ENCODE assay signal across 8 cellular contexts in genomic region chr17:17206149-17206912, GRCh38. TPM values are rescaled to one million over a fixed set of nuclear protein-coding genes. Genes with fewer than 3 reads are reported as not detected.
DNase-seq lines count a peak whose midpoint lies in the region; ATAC-seq and TF ChIP-seq lines count a peak whose summit lies in the region.

Gene PLD6, minus strand, starts transcription at chr17:17206333. Its CDS starts 47 bp downstream, at chr17:17206286.

- no peak within 1 kb of the TSS for H2BK120ac ChIP-seq in mesendoderm (ENCODE audit: low read depth, low read length)

- H3K27ac ChIP-seq in liver (ENCODE audit: low read depth in 1 of 2, low read length in 2 of 2) (peak within 1 kb of the TSS; percentile 81 to 93), mesendoderm (ENCODE audit: low read depth, low read length) (no peak within 1 kb of the TSS)

- no peaks in the 10 kb centered on the region for H3K79me2 ChIP-seq in mesendoderm (ENCODE audit: control insufficient read depth, insufficient read depth, low read length)

- no peak within 1 kb of the TSS for H4K5ac ChIP-seq in mesendoderm (ENCODE audit: low read length)

- no peak for TF ChIP-seq CTCF in GM12875 (IDR thresholded peaks at IDR 0.05; ENCODE audit: borderline replicate concordance, insufficient read depth, low read depth, low read length)
- no peak for TF ChIP-seq CTCF in WI38 (IDR thresholded peaks at IDR 0.05; ENCODE audit: low read depth, low read length)
- TF ChIP-seq CTCF in liver (IDR thresholded peaks at IDR 0.05; ENCODE audit: low read depth, low read length, missing input control) = no peak

- H3K27me3 ChIP-seq in liver (ENCODE audit: control insufficient read depth in 4 of 4, insufficient read depth in 4 of 4, low read length in 3 of 4) (no peaks in the 10 kb centered on the region), mesendoderm (ENCODE audit: insufficient read depth, low read length, poor library complexity) (no peaks in the 10 kb centered on the region)

- in situ Hi-C loops in T47D (cut with HindIII; ENCODE audit: low pct_unique_long_range_greater_than_20kb, low sequenced_read_pairs) = no loop called here

- H3K56ac ChIP-seq in mesendoderm (ENCODE audit: low read length) = no peak within 1 kb of the TSS

- peak within 1 kb of the TSS in 1 of 2 donors; percentile 54 for H3K9ac ChIP-seq in liver (ENCODE audit: low read depth in 1 of 2, low read length in 2 of 2)
- no peak within 1 kb of the TSS for H3K9ac ChIP-seq in mesendoderm (ENCODE audit: low read length)

- DNase-seq in NCI-H2227 treated with DMSO at 0.1 percent for 48 hours (lab: John Stamatoyannopoulos, UW) = peak; percentile 67
- DNase-seq in T47D (ENCODE audit: low read depth in 1 of 2, low spot score in 1 of 2) = peak; percentile 53 to 88
- DNase-seq in stimulated activated CD8-positive, alpha-beta memory T cell treated with anti-CD3 and anti-CD28 coated beads, Interleukin-15, amount 100 ng/mL, for 1 hour (ENCODE audit: low read depth) = peak; percentile 70
- no peak for DNase-seq in mesendoderm

- H3K23ac ChIP-seq in mesendoderm (ENCODE audit: low read length) = no peak within 1 kb of the TSS

- H3K79me1 ChIP-seq in mesendoderm (ENCODE audit: low read length) = no peaks in the 10 kb centered on the region

- no peak within 1 kb of the TSS for H3K4me2 ChIP-seq in mesendoderm (ENCODE audit: low read length)

- H3K36me3 ChIP-seq in liver (ENCODE audit: control insufficient read depth in 4 of 4, insufficient read depth in 3 of 4, low read depth in 1 of 4, low read length in 3 of 4) (peaks cover 1 to 10% (median 7%) of the 10 kb centered on the region in 4 donors), mesendoderm (ENCODE audit: control insufficient read depth, insufficient read depth, low read length) (no peaks in the 10 kb centered on the region)

- TF ChIP-seq RAD21 in liver (IDR thresholded peaks at IDR 0.05) = no peak

- no peaks in the 10 kb centered on the region for H3K9me3 ChIP-seq in liver (ENCODE audit: control insufficient read depth in 4 of 4, low read length in 3 of 4)

- H3K4ac ChIP-seq in mesendoderm (ENCODE audit: low read depth, low read length) = no peak within 1 kb of the TSS

- 12% methylated on average over 77 of the region's 77 CpGs for WGBS in liver
- no CpG with 5 or more reads among the region's 77 CpGs for WGBS in mesendoderm (ENCODE audit: extremely low coverage, insufficient coverage, low lambda C conversion rate)

- H2BK5ac ChIP-seq in mesendoderm (ENCODE audit: low read length) = no peak within 1 kb of the TSS

- H3K4me1 ChIP-seq in liver (ENCODE audit: control insufficient read depth in 4 of 4, insufficient read depth in 4 of 4, low read length in 3 of 4) = peaks cover 9 to 28% (median 21%) of the 10 kb centered on the region in 4 donors
- no peaks in the 10 kb centered on the region for H3K4me1 ChIP-seq in mesendoderm (ENCODE audit: control insufficient read depth, low read depth, low read length)

- H4K8ac ChIP-seq in mesendoderm (ENCODE audit: low read depth, low read length) = no peak within 1 kb of the TSS

- H3K4me3 ChIP-seq in GM12875 (ENCODE audit: low read depth, low read length) (peak within 1 kb of the TSS; percentile 81), WI38 (ENCODE audit: low read depth, low read length) (peak within 1 kb of the TSS; percentile 59), liver (ENCODE audit: low read depth in 1 of 3, low read length in 3 of 3) (peak within 1 kb of the TSS; percentile 52 to 64 (median 59)), mesendoderm (ENCODE audit: low read length) (no peak within 1 kb of the TSS)

- ATAC-seq in HG02870 (IDR thresholded peaks at IDR 0.05; ENCODE audit: unreplicated experiment) = peak; percentile 53

- H3K18ac ChIP-seq in mesendoderm (ENCODE audit: low read length) = no peak within 1 kb of the TSS

- no peak within 1 kb of the TSS for H2BK15ac ChIP-seq in mesendoderm (replicated peaks; ENCODE audit: low read depth)

- H2AK5ac ChIP-seq in mesendoderm (ENCODE audit: low read length) = no peak within 1 kb of the TSS

TF ChIP-seq in liver, 16 proteins besides CTCF, POLR2A, EP300 and RAD21:
- TF ChIP-seq, protein P1, sequence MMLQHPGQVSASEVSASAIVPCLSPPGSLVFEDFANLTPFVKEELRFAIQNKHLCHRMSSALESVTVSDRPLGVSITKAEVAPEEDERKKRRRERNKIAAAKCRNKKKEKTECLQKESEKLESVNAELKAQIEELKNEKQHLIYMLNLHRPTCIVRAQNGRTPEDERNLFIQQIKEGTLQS (IDR thresholded peaks at IDR 0.05) = no peak
- TF ChIP-seq, protein P2, sequence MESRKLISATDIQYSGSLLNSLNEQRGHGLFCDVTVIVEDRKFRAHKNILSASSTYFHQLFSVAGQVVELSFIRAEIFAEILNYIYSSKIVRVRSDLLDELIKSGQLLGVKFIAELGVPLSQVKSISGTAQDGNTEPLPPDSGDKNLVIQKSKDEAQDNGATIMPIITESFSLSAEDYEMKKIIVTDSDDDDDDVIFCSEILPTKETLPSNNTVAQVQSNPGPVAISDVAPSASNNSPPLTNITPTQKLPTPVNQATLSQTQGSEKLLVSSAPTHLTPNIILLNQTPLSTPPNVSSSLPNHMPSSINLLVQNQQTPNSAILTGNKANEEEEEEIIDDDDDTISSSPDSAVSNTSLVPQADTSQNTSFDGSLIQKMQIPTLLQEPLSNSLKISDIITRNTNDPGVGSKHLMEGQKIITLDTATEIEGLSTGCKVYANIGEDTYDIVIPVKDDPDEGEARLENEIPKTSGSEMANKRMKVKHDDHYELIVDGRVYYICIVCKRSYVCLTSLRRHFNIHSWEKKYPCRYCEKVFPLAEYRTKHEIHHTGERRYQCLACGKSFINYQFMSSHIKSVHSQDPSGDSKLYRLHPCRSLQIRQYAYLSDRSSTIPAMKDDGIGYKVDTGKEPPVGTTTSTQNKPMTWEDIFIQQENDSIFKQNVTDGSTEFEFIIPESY (IDR thresholded peaks at IDR 0.05) = no peak
- no peak for TF ChIP-seq EGR1 (IDR thresholded peaks at IDR 0.05; ENCODE audit: low read depth in 2 of 2)
- no peak for TF ChIP-seq NR2F2 (IDR thresholded peaks at IDR 0.05)
- TF ChIP-seq RXRA (IDR thresholded peaks at IDR 0.05) = peak in 1 of 2 donors; percentile 20
- TF ChIP-seq HNF4G (IDR thresholded peaks at IDR 0.05) = no peak
- peak; percentile 23 for TF ChIP-seq MAX (IDR thresholded peaks at IDR 0.05)
- no peak for TF ChIP-seq TAF1 (conservative IDR thresholded peaks at IDR 0.05)
- TF ChIP-seq SP1 (IDR thresholded peaks at IDR 0.05) = no peak
- TF ChIP-seq GABPA (IDR thresholded peaks at IDR 0.05 in 1 of 2, conservative IDR thresholded peaks at IDR 0.05 in 1 of 2) = no peak

RNA-seq across cellular contexts. Expression of gene PLD6, which starts in this region (rescaled TPM):
- total RNA-seq in liver = 1 to 10 TPM; 1.7 to 2.3 TPM
- polyA plus RNA-seq in liver = 1 to 10 TPM; 1.2 to 1.3 TPM
- 0.01 TPM for polyA plus RNA-seq in mesendoderm (2013, experiment 1 of 2)
- 0.01 TPM for polyA plus RNA-seq in mesendoderm (2013, experiment 2 of 2)
